Comparison of ENCODE assay signal across 22 cellular contexts in genomic region chr19:31307270-31307669, GRCh38. TPM values are rescaled to one million over a fixed set of nuclear protein-coding genes. Genes with fewer than 3 reads are reported as not detected.
"Had no signal": no experiment of that assay in that cellular context is flagged by ENCODE, and none has a peak within 500 bp of the region (broad histone marks: within the 10 kb centered on the region; RNA-seq: fewer than 3 reads in every experiment).

No MANE protein-coding gene starts in this region.

- H3K4me3 Mint-ChIP-seq: IgD-negative memory B cell had no signal

- H3K27ac ChIP-seq: KMS-11, RWPE1, SJCRH30 had no signal

- H3K9me3 ChIP-seq: SJCRH30 had no signal

- H3K27me3 Mint-ChIP-seq: IgD-negative memory B cell had no signal

- H3K27me3 ChIP-seq: SJCRH30 had no signal

- H3K27ac Mint-ChIP-seq: IgD-negative memory B cell had no signal

- H3K4me3 ChIP-seq: K562, SJCRH30 had no signal

- DNase-seq: Kasumi-1; MM.1S; NCI-H1092 treated with DMSO at 0.1 percent for 48 hours; NCI-H1436; NCI-H1694; NCI-H187 treated with DMSO at 0.1 percent for 48 hours; NCI-H2029 treated with DMSO at 0.1 percent for 48 hours; NCI-H226; NCI-H446; NCI-H510A; NCI-H524 treated with DMSO at 0.1 percent for 48 hours; NCI-H69; NCI-H774; NK-92 treated with Interleukin-12 subunit alpha and Interleukin-12 subunit beta, amount 100 ng/mL, for 24 hours; PC-3; SHP77 treated with DMSO at 0.1 percent for 48 hours; SJCRH30 had no signal

- H3K4me1 Mint-ChIP-seq: IgD-negative memory B cell had no signal

RNA-seq across cellular contexts. Expression of gene TSHZ3, which starts 42.0 kb away (rescaled TPM):
- total RNA-seq: OCI-LY7 had no signal
- polyA plus RNA-seq: IgD-negative memory B cell had no signal
